Comparison of ENCODE assay signal across 31 cellular contexts in the genomic region with DNA sequence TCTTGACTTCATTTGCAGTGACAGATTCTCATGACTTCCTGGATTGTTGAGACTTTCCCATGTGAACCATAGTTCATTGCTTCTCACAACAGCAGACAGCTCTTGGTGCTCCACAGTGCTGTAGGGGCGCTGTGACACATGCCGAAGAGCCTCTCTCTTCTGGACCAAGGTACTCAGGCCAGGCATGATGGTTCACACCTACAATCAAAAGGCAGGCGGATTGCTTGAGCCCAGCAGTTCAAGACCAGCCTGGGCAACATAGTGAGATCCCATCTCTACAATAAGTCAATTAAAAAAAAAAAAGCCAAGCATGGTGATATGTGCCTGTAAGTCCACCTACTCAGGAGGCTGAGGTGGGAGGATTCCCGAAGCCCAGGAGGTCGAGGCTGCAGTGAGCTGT.
"Had no signal": no experiment of that assay in that cellular context is flagged by ENCODE, and none has a peak within 500 bp of the region (broad histone marks: within the 10 kb centered on the region; RNA-seq: fewer than 3 reads in every experiment).

No MANE protein-coding gene starts in this region.

- DNase-seq: activated CD4-positive, alpha-beta memory T cell treated with anti-CD3 and anti-CD28 coated beads for 36 hours; activated CD4-positive, alpha-beta T cell treated with anti-CD3 and anti-CD28 coated beads for 4 hours; activated CD4-positive, alpha-beta T cell treated with anti-CD3 and anti-CD28 coated beads, Interleukin-2, amount 50 U/mL, for 1 hour; activated CD8-positive, alpha-beta memory T cell treated with anti-CD3 and anti-CD28 coated beads, Interleukin-2, amount 50 U/mL, for 4 hours; activated effector memory CD4-positive, alpha-beta T cell treated with Interleukin-2 at 50 U/mL for 16 hours; activated naive CD4-positive, alpha-beta T cell treated with anti-CD3 and anti-CD28 coated beads, Interleukin-2, amount 10 ng/mL, durations not matched to agents 7 days and 5 days; activated naive CD8-positive, alpha-beta T cell treated with anti-CD3 and anti-CD28 coated beads, Interleukin-2, amount 50 U/mL, for 24 hours; activated T-cell treated with anti-CD3 and anti-CD28 coated beads for 4 hours; activated T-cell treated with anti-CD3 and anti-CD28 coated beads, Interleukin-2, amount 50 U/mL, for 4 hours; amniotic stem cell; NCI-H1048; NCI-H1105 treated with DMSO at 0.1 percent for 48 hours; NCI-H1436; NCI-H1694; NCI-H1930; NCI-H2081 treated with DMSO at 0.1 percent for 48 hours; NCI-H226; NCI-H446 treated with DMSO at 0.1 percent for 48 hours; NCI-H524; NCI-H69; NCI-H82; SHP77; SJCRH30; SK-N-SH had no signal

- H3K9ac ChIP-seq: SK-N-SH had no signal

- H3K4me1 ChIP-seq: breast epithelium, SJCRH30 had no signal

- H3K27me3 Mint-ChIP-seq: activated CD4-positive, alpha-beta memory T cell treated with anti-CD3 and anti-CD28 coated beads for 36 hours; activated naive CD4-positive, alpha-beta T cell treated with anti-CD3 and anti-CD28 coated beads, Interleukin-2, amount 10 ng/mL, durations not matched to agents 7 days and 5 days; activated naive CD8-positive, alpha-beta T cell; activated naive CD8-positive, alpha-beta T cell treated with anti-CD3 and anti-CD28 coated beads, Interleukin-2, amount 50 U/mL, for 24 hours had no signal

- H3K27me3 ChIP-seq: breast epithelium, SJCRH30 had no signal

- H3K4me2 ChIP-seq: SK-N-SH had no signal

- ATAC-seq: activated CD4-positive, CD25-positive, alpha-beta regulatory T cell treated with anti-CD3 and anti-CD28 coated beads, Interleukin-2, amount 50 U/mL, for 24 hours; activated naive CD8-positive, alpha-beta T cell treated with anti-CD3 and anti-CD28 coated beads, Interleukin-2, amount 50 U/mL, for 24 hours; activated T-cell treated with anti-CD3 and anti-CD28 coated beads, Interleukin-2, amount 50 U/mL, for 4 hours; Panc1 had no signal

- H3K4me3 ChIP-seq: breast epithelium, SJCRH30 had no signal

- H3K4me1 Mint-ChIP-seq: activated naive CD4-positive, alpha-beta T cell treated with anti-CD3 and anti-CD28 coated beads, Interleukin-2, amount 10 ng/mL, durations not matched to agents 7 days and 5 days; activated naive CD8-positive, alpha-beta T cell treated with anti-CD3 and anti-CD28 coated beads, Interleukin-2, amount 50 U/mL, for 24 hours had no signal

- FAIRE-seq: TTC549 had no signal

- H3K36me3 Mint-ChIP-seq: activated CD4-positive, alpha-beta memory T cell treated with anti-CD3 and anti-CD28 coated beads for 36 hours; activated naive CD4-positive, alpha-beta T cell treated with anti-CD3 and anti-CD28 coated beads, Interleukin-2, amount 10 ng/mL, durations not matched to agents 7 days and 5 days; activated naive CD8-positive, alpha-beta T cell had no signal

- H3K36me3 ChIP-seq: breast epithelium, SJCRH30 had no signal

- H3K9me3 ChIP-seq: SJCRH30 had no signal

- H3K4me3 Mint-ChIP-seq: activated CD4-positive, alpha-beta memory T cell treated with anti-CD3 and anti-CD28 coated beads for 36 hours; activated naive CD4-positive, alpha-beta T cell treated with anti-CD3 and anti-CD28 coated beads, Interleukin-2, amount 10 ng/mL, durations not matched to agents 7 days and 5 days; activated naive CD8-positive, alpha-beta T cell; activated naive CD8-positive, alpha-beta T cell treated with anti-CD3 and anti-CD28 coated beads, Interleukin-2, amount 50 U/mL, for 24 hours; activated T-cell treated with anti-CD3 and anti-CD28 coated beads, Interleukin-2, amount 50 U/mL, for 4 hours; T-helper 1 cell treated with Interleukin-12 subunit alpha and Interleukin-12 subunit beta and Interleukin-4 antibody, amounts not matched to agents 30 μg/mL and 1 μg/mL, for 36 hours; T-helper 2 cell treated with Interferon-gamma antibody and Interleukin-4, amounts not matched to agents 5 μg/mL and 100 μg/mL, for 36 hours had no signal

- H3K27ac Mint-ChIP-seq: activated CD4-positive, alpha-beta memory T cell treated with anti-CD3 and anti-CD28 coated beads for 36 hours; activated naive CD4-positive, alpha-beta T cell treated with anti-CD3 and anti-CD28 coated beads, Interleukin-2, amount 10 ng/mL, durations not matched to agents 7 days and 5 days; activated naive CD8-positive, alpha-beta T cell; activated naive CD8-positive, alpha-beta T cell treated with anti-CD3 and anti-CD28 coated beads, Interleukin-2, amount 50 U/mL, for 24 hours; T-helper 1 cell treated with Interleukin-12 subunit alpha and Interleukin-12 subunit beta and Interleukin-4 antibody, amounts not matched to agents 30 μg/mL and 1 μg/mL, for 36 hours; T-helper 2 cell treated with Interferon-gamma antibody and Interleukin-4, amounts not matched to agents 5 μg/mL and 100 μg/mL, for 36 hours had no signal

- H3K27ac ChIP-seq: breast epithelium, SJCRH30 had no signal
